In genomic region chr21:45308211-45309068, GRCh38 we compare ENCODE assay signal across 8 cellular contexts. TPM values are rescaled to one million over a fixed set of nuclear protein-coding genes. Genes with fewer than 3 reads are reported as not detected.
DNase-seq lines count a peak whose midpoint lies in the region; ATAC-seq, FAIRE-seq and TF ChIP-seq lines count a peak whose summit lies in the region.

No MANE protein-coding gene starts in this region.

- peaks cover 8% of the 10 kb centered on the region for H3K4me1 Mint-ChIP-seq in activated CD4-positive, alpha-beta T cell treated with anti-CD3 and anti-CD28 coated beads, Interleukin-2, amount 10 ng/mL, durations not matched to agents 24 days and 14 days
- peaks cover 13% of the 10 kb centered on the region for H3K4me1 Mint-ChIP-seq in activated CD4-positive, alpha-beta memory T cell treated with anti-CD3 and anti-CD28 coated beads, Interleukin-2, amount 10 ng/mL, durations not matched to agents 7 days and 5 days

- no peaks in the 10 kb centered on the region for H3K9me3 Mint-ChIP-seq in activated CD4-positive, alpha-beta T cell treated with anti-CD3 and anti-CD28 coated beads, Interleukin-2, amount 10 ng/mL, durations not matched to agents 24 days and 14 days
- H3K9me3 Mint-ChIP-seq in activated CD4-positive, alpha-beta memory T cell treated with anti-CD3 and anti-CD28 coated beads, Interleukin-2, amount 10 ng/mL, durations not matched to agents 7 days and 5 days: no peaks in the 10 kb centered on the region

- TF ChIP-seq POLR2A in K562 (conservative IDR thresholded peaks at IDR 0.05) (no peak), HepG2 (IDR thresholded peaks at IDR 0.05; ENCODE audit: insufficient read depth in 1 of 2, low read depth in 2 of 2, low read length in 2 of 2) (peak in 1 of 2 experiments; percentile 71; a peak in 2 of 4 replicates), tibial nerve (IDR thresholded peaks at IDR 0.05) (no peak)

- FAIRE-seq in K562 (lab: Jason Lieb, UNC): no peak
- peak; percentile 83 for FAIRE-seq in HepG2 (lab: Jason Lieb, UNC)

- peak overlapping the region; percentile 29 for H3K4me3 Mint-ChIP-seq in activated CD4-positive, alpha-beta T cell treated with anti-CD3 and anti-CD28 coated beads, Interleukin-2, amount 10 ng/mL, durations not matched to agents 24 days and 14 days
- no peak overlapping the region for H3K4me3 Mint-ChIP-seq in activated CD4-positive, alpha-beta memory T cell treated with anti-CD3 and anti-CD28 coated beads, Interleukin-2, amount 10 ng/mL, durations not matched to agents 7 days and 5 days

- H3K27me3 ChIP-seq in K562 (ENCODE audit: control insufficient read depth in 2 of 2, insufficient read depth in 2 of 2, low read length in 2 of 2): peaks cover 10 to 73% of the 10 kb centered on the region in 2 experiments; a peak in 4 of 5 replicates
- no peaks in the 10 kb centered on the region for H3K27me3 ChIP-seq in HepG2 (ENCODE audit: control insufficient read depth in 1 of 2, insufficient read depth in 2 of 2, low read length in 2 of 2)
- H3K27me3 ChIP-seq in tibial nerve: no peaks in the 10 kb centered on the region

- H3K9ac ChIP-seq in K562 (ENCODE audit: insufficient read depth in 1 of 2, low read depth in 2 of 2, low read length in 2 of 2) (0 out of 4 replicates have a peak overlapping the region, but pooled peaks of 1 of the 2 experiments have one; percentile 46), HepG2 (ENCODE audit: insufficient read depth, low read depth, low read length) (peak overlapping the region; percentile 77)

- peaks cover 4% of the 10 kb centered on the region for H3K27me3 Mint-ChIP-seq in activated CD4-positive, alpha-beta T cell treated with anti-CD3 and anti-CD28 coated beads, Interleukin-2, amount 10 ng/mL, durations not matched to agents 24 days and 14 days
- peaks cover 15% of the 10 kb centered on the region for H3K27me3 Mint-ChIP-seq in activated CD4-positive, alpha-beta memory T cell treated with anti-CD3 and anti-CD28 coated beads, Interleukin-2, amount 10 ng/mL, durations not matched to agents 7 days and 5 days

- no peaks in the 10 kb centered on the region for H3K36me3 Mint-ChIP-seq in activated CD4-positive, alpha-beta T cell treated with anti-CD3 and anti-CD28 coated beads, Interleukin-2, amount 10 ng/mL, durations not matched to agents 24 days and 14 days (ENCODE audit: low read depth)
- no peaks in the 10 kb centered on the region for H3K36me3 Mint-ChIP-seq in activated CD4-positive, alpha-beta memory T cell treated with anti-CD3 and anti-CD28 coated beads, Interleukin-2, amount 10 ng/mL, durations not matched to agents 7 days and 5 days (ENCODE audit: low read depth)

- POLR2A ChIA-PET in K562 (lab: Yijun Ruan, JAX): interaction anchor here (0.6 to 1.2 kb wide), 5 partner anchors 9 to 114 kb away, joined by 3 to 4 read pairs (median 3); no protein-coding TSS in a partner anchor
- POLR2A ChIA-PET in HepG2 (lab: Yijun Ruan, JAX): interaction anchor here (0.8 to 2.1 kb wide), 21 partner anchors 8 to 296 kb away, joined by 3 to 36 read pairs (median 7); partner anchors contain the start of gene POFUT2
- POLR2A ChIA-PET in activated CD4-positive, alpha-beta memory T cell treated with anti-CD3 and anti-CD28 coated beads, Interleukin-2, amount 10 ng/mL, durations not matched to agents 7 days and 5 days (lab: Charles Lee): no interaction called here

- H3K9me3 ChIP-seq in K562 (replicated peaks; ENCODE audit: control insufficient read depth, insufficient read depth, low read depth, low read length) (no peaks in the 10 kb centered on the region), HepG2 (ENCODE audit: low read length) (no peaks in the 10 kb centered on the region), tibial nerve (no peaks in the 10 kb centered on the region)

- no peak for TF ChIP-seq CTCF in K562 (IDR thresholded peaks at IDR 0.05 in 2 of 3, conservative IDR thresholded peaks at IDR 0.05 in 1 of 3; ENCODE audit: insufficient read depth in 2 of 3, low read depth in 1 of 3, low read length in 3 of 3)
- no peak; the same call in 1 of the 2 replicates for TF ChIP-seq CTCF in HepG2 (CRISPR knock-in tag; IDR thresholded peaks at IDR 0.05)
- no peak for TF ChIP-seq CTCF in tibial nerve (IDR thresholded peaks at IDR 0.05)

- TF ChIP-seq RAD21 in K562 (CRISPR knock-in tag; conservative IDR thresholded peaks at IDR 0.05 in 1 of 2, IDR thresholded peaks at IDR 0.05 in 1 of 2) (no peak), HepG2 (CRISPR knock-in tag; IDR thresholded peaks at IDR 0.05) (no peak; the same call in 1 of the 2 replicates)

- no peak for ATAC-seq in K562
- ATAC-seq in HepG2: peak; percentile 92
- ATAC-seq in HG03175 (IDR thresholded peaks at IDR 0.05; ENCODE audit: unreplicated experiment): no peak

- H3K4me1 ChIP-seq in K562 (replicated peaks in 1 of 2; ENCODE audit: control insufficient read depth in 2 of 2, insufficient read depth in 2 of 2, low read length in 2 of 2) (peaks cover 20 to 38% of the 10 kb centered on the region in 2 experiments; a peak in 4 of 5 replicates), HepG2 (ENCODE audit: insufficient read depth, low read length) (peaks cover 39% of the 10 kb centered on the region), tibial nerve (peaks cover 0 to 40% (median 27%) of the 10 kb centered on the region in 4 donors)

- H2AFZ ChIP-seq in K562 (ENCODE audit: low read depth, low read length): peak overlapping the region; percentile 76
- peak overlapping the region; percentile 30 for H2AFZ ChIP-seq in HepG2 (ENCODE audit: low read length)

- no peak overlapping the region for H3K27ac ChIP-seq in K562 (ENCODE audit: extremely low read depth, low read depth, low read length)
- H3K27ac ChIP-seq in HepG2 (ENCODE audit: extremely low read length, insufficient read depth, low read length): peak overlapping the region; percentile 91
- peak overlapping the region; percentile 48 to 85 (median 70) for H3K27ac ChIP-seq in tibial nerve

- in situ Hi-C loops in K562 (cut with MboI): loop anchor here (10.0 kb wide), 1 partner anchor 516 kb away; no protein-coding TSS in a partner anchor
- in situ Hi-C loops in HepG2 (cut with HindIII; ENCODE audit: extremely low pct_ligation_motif_present, low pct_unique_long_range_greater_than_20kb): no loop called here

- no peaks in the 10 kb centered on the region for H3K9me1 ChIP-seq in K562 (ENCODE audit: control insufficient read depth, insufficient read depth, low read length)

- H3K79me2 ChIP-seq in K562 (ENCODE audit: control insufficient read depth, insufficient read depth, low read length): no peaks in the 10 kb centered on the region
- no peaks in the 10 kb centered on the region for H3K79me2 ChIP-seq in HepG2 (ENCODE audit: insufficient read depth, low read length)

- H4K20me1 ChIP-seq in K562 (replicated peaks; ENCODE audit: control insufficient read depth, insufficient read depth, low read length): peaks cover 8% of the 10 kb centered on the region; the same call in 1 of the 2 replicates
- H4K20me1 ChIP-seq in HepG2 (ENCODE audit: insufficient read depth, low read length): no peaks in the 10 kb centered on the region

- BruUV-seq in K562 (replicated peaks; lab: Mats Ljungman, UMichigan) (no TSS peak), HepG2 (replicated peaks; lab: Mats Ljungman, UMichigan) (no TSS peak)

- H3K27ac Mint-ChIP-seq in activated CD4-positive, alpha-beta T cell treated with anti-CD3 and anti-CD28 coated beads, Interleukin-2, amount 10 ng/mL, durations not matched to agents 24 days and 14 days: no peak overlapping the region
- no peak overlapping the region for H3K27ac Mint-ChIP-seq in activated CD4-positive, alpha-beta memory T cell treated with anti-CD3 and anti-CD28 coated beads, Interleukin-2, amount 10 ng/mL, durations not matched to agents 7 days and 5 days

- TF ChIP-seq EP300 in K562 (IDR thresholded peaks at IDR 0.05; ENCODE audit: low read length): no peak
- peak; percentile 58 to 76 for TF ChIP-seq EP300 in HepG2 (IDR thresholded peaks at IDR 0.05; ENCODE audit: low read depth in 2 of 2, low read length in 2 of 2)
- peak; percentile 48; the same call in 1 of the 2 replicates for TF ChIP-seq EP300 in HepG2 (CRISPR knock-in tag; IDR thresholded peaks at IDR 0.05; ENCODE audit: borderline replicate concordance)
- peak in 1 of 2 donors; percentile 13 for TF ChIP-seq EP300 in tibial nerve (IDR thresholded peaks at IDR 0.05)

- no peak for DNase-seq in activated CD4-positive, alpha-beta T cell treated with anti-CD3 and anti-CD28 coated beads, Interleukin-2, amount 10 ng/mL, durations not matched to agents 24 days and 14 days
- no peak for DNase-seq in activated CD4-positive, alpha-beta T cell treated with anti-CD3 and anti-CD28 coated beads for 4 hours
- DNase-seq in K562 (ENCODE audit: extremely low read depth in 1 of 4, low spot score in 3 of 4): no peak
- peak; percentile 87 for DNase-seq in HepG2 (ENCODE audit: low spot score)
- DNase-seq in tibial nerve (ENCODE audit: low spot score in 2 of 2): no peak
- DNase-seq in NCI-H1694 treated with DMSO at 0.1 percent for 48 hours (lab: John Stamatoyannopoulos, UW): no peak
- no peak for DNase-seq in activated CD4-positive, alpha-beta memory T cell treated with anti-CD3 and anti-CD28 coated beads, Interleukin-2, amount 10 ng/mL, durations not matched to agents 7 days and 5 days

- intact Hi-C loops in activated CD4-positive, alpha-beta T cell treated with anti-CD3 and anti-CD28 coated beads, Interleukin-2, amount 10 ng/mL, durations not matched to agents 24 days and 14 days (cut with micrococcal nuclease): no loop called here
- intact Hi-C loops in K562 (cut with micrococcal nuclease) (loop anchor here (1.0 kb wide), 1 partner anchor 16 kb away; no protein-coding TSS in a partner anchor), HepG2 (cut with micrococcal nuclease; ENCODE audit: unreplicated experiment) (loop anchor here (1.0 to 5.0 kb wide), 2 partner anchors 16 to 139 kb away; no protein-coding TSS in a partner anchor)

- H3K36me3 ChIP-seq in K562 (ENCODE audit: control insufficient read depth, insufficient read depth, low read length): no peaks in the 10 kb centered on the region
- no peaks in the 10 kb centered on the region for H3K36me3 ChIP-seq in HepG2 (replicated peaks in 1 of 2; ENCODE audit: control insufficient read depth in 1 of 2, insufficient read depth in 2 of 2, low read length in 2 of 2)
- H3K36me3 ChIP-seq in tibial nerve: no peaks in the 10 kb centered on the region

- CTCF ChIA-PET in K562 (lab: Yijun Ruan, JAX; ENCODE audit: low intra/inter-chr PET ratio) (interaction anchor here (1.8 to 2.2 kb wide), 2 partner anchors 13 to 168 kb away, joined by 8 to 13 read pairs; no protein-coding TSS in a partner anchor), HepG2 (lab: Yijun Ruan, JAX; ENCODE audit: low intra/inter-chr PET ratio, low total read pairs) (interaction anchor here (2.0 to 2.1 kb wide), 2 partner anchors 16 to 131 kb away, joined by 8 to 20 read pairs; no protein-coding TSS in a partner anchor)
- CTCF ChIA-PET in activated CD4-positive, alpha-beta memory T cell treated with anti-CD3 and anti-CD28 coated beads, Interleukin-2, amount 10 ng/mL, durations not matched to agents 7 days and 5 days (lab: Charles Lee): interaction anchor here (0.9 to 1.4 kb wide), 9 partner anchors 16 to 171 kb away, joined by 3 to 7 read pairs (median 3); partner anchors contain the start of gene POFUT2

- H3K4me2 ChIP-seq in K562 (ENCODE audit: insufficient read depth, low read length) (peak overlapping the region; percentile 69), HepG2 (ENCODE audit: low read depth, low read length) (peak overlapping the region; percentile 98)

- H3K4me3 ChIP-seq in K562: no peak overlapping the region
- peak overlapping the region; percentile 60 to 78 (median 61) for H3K4me3 ChIP-seq in HepG2 (replicated peaks in 1 of 3; ENCODE audit: insufficient read depth in 1 of 3, low read depth in 2 of 3, low read length in 3 of 3)
- H3K4me3 ChIP-seq in tibial nerve: no peak overlapping the region

- 32% methylated on average over 22 of the region's 26 CpGs for WGBS in K562 (ENCODE audit: insufficient coverage, low coverage, missing lambda C conversion rate)
- WGBS in HepG2 (ENCODE audit: low lambda C conversion rate): 0% methylated on average over 2 of the region's 26 CpGs
- WGBS in tibial nerve, 2 donors: 48 to 50% methylated on average over 21 to 26 of the region's 26 CpGs

RNA-seq across cellular contexts. Expression of gene POFUT2, which starts 20.7 kb away (rescaled TPM):
- 15.5 and 17.9 TPM in 2 replicates for total RNA-seq in activated CD4-positive, alpha-beta T cell treated with anti-CD3 and anti-CD28 coated beads, Interleukin-2, amount 10 ng/mL, durations not matched to agents 24 days and 14 days
- total RNA-seq in K562 (2011; cell fraction: chromatin; rRNA removed; ENCODE audit: low replicate concordance): 120 and 232 TPM in 2 replicates
- 126 and 138 TPM in 2 replicates for total RNA-seq in K562 (2011; cell fraction: nucleolus; rRNA removed)
- total RNA-seq in K562 (2011; cell fraction: nucleoplasm; rRNA removed): 113 and 131 TPM in 2 replicates
- total RNA-seq in K562 (2014; rRNA removed) (11.0 and 16.7 TPM in 2 replicates), K562 (2014; rRNA removed; fragmentation: Illumina TruSeq; extraction: Trizol) (7.6 and 9.2 TPM in 2 replicates), K562 (2015; rRNA removed; fragmentation: Illumina TruSeq; extraction: Trizol) (9.2 and 9.5 TPM in 2 replicates), K562 (2021) (24.2 and 24.6 TPM in 2 replicates), HepG2 (2016; rRNA removed; fragmentation: Illumina TruSeq; extraction: Trizol) (9.8 and 24.0 TPM in 2 replicates), tibial nerve (10 to 100 TPM; 19.5 to 66.3 (median 35.1) TPM)
- polyA plus RNA-seq in K562 (2011; rRNA removed) (15.6 and 25.2 TPM in 2 replicates), K562 (2014; fragmentation: Illumina TruSeq; extraction: Trizol) (18.0 and 21.0 TPM in 2 replicates), K562 (2014; fragmentation: Nextera tagmentation; extraction: Ambion mirVana) (1 to 10 TPM; 1.1 to 2.9 TPM), K562 (2014; rRNA removed) (18.3 and 21.2 TPM in 2 replicates), HepG2 (2011; rRNA removed) (21.7 and 22.8 TPM in 2 replicates)
- polyA plus RNA-seq in K562 (2011; cell fraction: cytosol; rRNA removed): 9.5 and 12.5 TPM in 2 replicates
- polyA plus RNA-seq in K562 (2011; cell fraction: nucleus; rRNA removed): 152 and 163 TPM in 2 replicates
- polyA plus RNA-seq in K562 (2012): 16.7 and 35.4 TPM in 2 replicates
- polyA minus RNA-seq in K562 (2011; rRNA and poly(A)+ RNA removed): 6.4 and 6.5 TPM in 2 replicates
- 3.6 and 8.4 TPM in 2 replicates for polyA minus RNA-seq in K562 (2011; cell fraction: cytosol; rRNA and poly(A)+ RNA removed)
- 33.5 and 49.3 TPM in 2 replicates for polyA minus RNA-seq in K562 (2011; cell fraction: nucleus; rRNA and poly(A)+ RNA removed)
- total RNA-seq in HepG2 (2016; cell fraction: cytosol; rRNA removed; fragmentation: Illumina TruSeq; extraction: Trizol; ENCODE audit: low read depth): 2.9 and 4.1 TPM in 2 replicates
- total RNA-seq in HepG2 (2016; cell fraction: insoluble cytoplasmic fraction; rRNA removed; fragmentation: Illumina TruSeq; extraction: Trizol): 8.5 and 20.1 TPM in 2 replicates
- 7.7 and 7.9 TPM in 2 replicates for total RNA-seq in HepG2 (2016; cell fraction: membrane; rRNA removed; fragmentation: Illumina TruSeq; extraction: Trizol)
- 29.0 and 30.4 TPM in 2 replicates for total RNA-seq in HepG2 (2016; cell fraction: nucleus; rRNA removed; fragmentation: Illumina TruSeq; extraction: Trizol)
- polyA plus RNA-seq in HepG2 (2011; cell fraction: cytosol; rRNA removed): 14.9 and 16.0 TPM in 2 replicates
- polyA plus RNA-seq in HepG2 (2011; cell fraction: nucleus; rRNA removed): 67.0 and 84.3 TPM in 2 replicates
- polyA plus RNA-seq in HepG2 (2012): 25.3 and 34.5 TPM in 2 replicates
- 3.3 and 3.7 TPM in 2 replicates for polyA plus RNA-seq in HepG2 (2016; cell fraction: cytosol; fragmentation: Illumina TruSeq; extraction: Trizol; ENCODE audit: low read depth)
- polyA plus RNA-seq in HepG2 (2016; cell fraction: insoluble cytoplasmic fraction; fragmentation: Illumina TruSeq; extraction: Trizol; ENCODE audit: low read depth): 7.8 and 10.0 TPM in 2 replicates
- polyA plus RNA-seq in HepG2 (2016; cell fraction: membrane; fragmentation: Illumina TruSeq; extraction: Trizol; ENCODE audit: low read depth): 6.3 and 6.9 TPM in 2 replicates
- 66.5 TPM in 2 replicates for polyA plus RNA-seq in HepG2 (2016; cell fraction: nucleus; fragmentation: Illumina TruSeq; extraction: Trizol; ENCODE audit: insufficient read depth, low read depth)
- polyA minus RNA-seq in HepG2 (2011; rRNA and poly(A)+ RNA removed; ENCODE audit: low replicate concordance): 10.4 and 14.1 TPM in 2 replicates
- polyA minus RNA-seq in HepG2 (2011; cell fraction: cytosol; rRNA and poly(A)+ RNA removed): 8.6 and 9.1 TPM in 2 replicates
- polyA minus RNA-seq in HepG2 (2011; cell fraction: nucleus; rRNA and poly(A)+ RNA removed): 22.9 and 23.1 TPM in 2 replicates
- total RNA-seq in activated CD4-positive, alpha-beta memory T cell treated with anti-CD3 and anti-CD28 coated beads, Interleukin-2, amount 10 ng/mL, durations not matched to agents 7 days and 5 days: 10 to 100 TPM; 23.5 to 25.1 TPM

Comparison
In these comparisons a context has a peak if more than half of its experiments do, and no peak if none do; other contexts are left out.
1. H3K4me3 ChIP-seq: peak in HepG2 (3 of 3); none in K562 (single experiment) and tibial nerve (0 of 4).